ENCODE assay signal across 27 cellular contexts in the genomic region with DNA sequence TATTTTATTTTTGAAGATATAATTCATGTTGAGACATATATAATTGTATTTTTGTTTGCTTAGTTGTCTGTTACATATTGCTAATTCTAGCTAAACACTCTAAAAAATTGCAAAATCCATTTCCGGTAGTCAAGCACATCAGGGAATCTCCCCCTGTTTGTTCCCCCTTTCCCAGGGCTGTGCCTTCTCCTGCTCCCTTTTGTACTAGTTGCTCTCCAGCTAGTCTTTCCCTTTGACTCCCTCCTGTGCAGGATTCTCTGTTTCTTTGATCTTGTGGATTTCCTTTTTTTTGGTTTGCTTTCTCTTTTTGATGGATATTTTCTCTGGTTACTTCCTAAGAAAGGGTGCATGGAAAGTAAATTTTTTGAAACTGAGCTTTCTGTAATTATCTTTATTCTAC.
"Had no signal": no experiment of that assay in that cellular context is flagged by ENCODE, and none has a peak within 500 bp of the region (broad histone marks: within the 10 kb centered on the region; RNA-seq: fewer than 3 reads in every experiment).

No MANE protein-coding gene starts in this region.

- H3K27me3 ChIP-seq: neutrophil, pancreas, right lobe of liver, sigmoid colon, stomach, thyroid gland, tibial nerve, upper lobe of left lung, uterus had no signal

- H3K36me3 ChIP-seq: neutrophil, pancreas, prostate gland, right lobe of liver, sigmoid colon, stomach, thoracic aorta, thyroid gland, tibial nerve, upper lobe of left lung, uterus had no signal

- H3K4me3 ChIP-seq: pancreas, prostate gland, right lobe of liver, sigmoid colon, stomach, thoracic aorta, thyroid gland, tibial nerve, upper lobe of left lung, uterus had no signal

- DNase-seq: naive thymus-derived CD8-positive, alpha-beta T cell; nephron progenitor cell; nucleus accumbens; right cardiac atrium; right lobe of liver; sigmoid colon; small intestine; stimulated activated CD4-positive, alpha-beta T cell treated with anti-CD3 and anti-CD28 coated beads, Interleukin-15, amount 100 ng/mL, for 24 hours; stimulated activated CD4-positive, alpha-beta T cell treated with anti-CD3 and anti-CD28 coated beads, Interleukin-2, amount 100 ng/mL, for 24 hours; stimulated activated CD4-positive, alpha-beta T cell treated with anti-CD3 and anti-CD28 coated beads, Interleukin-2, amount 100 ng/mL, for 48 hours; stimulated activated CD4-positive, alpha-beta T cell treated with anti-CD3 and anti-CD28 coated beads, Interleukin-4, amount 100 ng/mL, for 24 hours; stimulated activated naive B cell treated with anti-CD40 and anti-IgM and Interleukin-4, amounts not matched to agents 10 μg/mL and 1 μg/mL and 100 μg/mL, for 72 hours; stimulated activated naive CD4-positive, alpha-beta T cell treated with Interleukin-2 at 50 U/mL for 16 hours; stomach; thyroid gland; trophoblast cell; uterus had no signal

- H3K4me3 Mint-ChIP-seq: naive thymus-derived CD8-positive, alpha-beta T cell; natural killer cell treated with Interleukin-12 subunit alpha and Interleukin-12 subunit beta and Interleukin-15 and Interleukin-18, amount 100 ng/mL, for 72 hours; nephron progenitor cell; neural crest cell; stimulated activated effector memory CD8-positive, alpha-beta T cell treated with anti-CD3 and anti-CD28 coated beads, Interleukin-12 subunit alpha, Interleukin-12 subunit beta, amount 100 ng/mL, for 72 hours; stimulated activated naive B cell treated with anti-CD40 and anti-IgM and Interleukin-4, amounts not matched to agents 10 μg/mL and 1 μg/mL and 100 μg/mL, for 72 hours; stimulated activated naive CD8-positive, alpha-beta T cell treated with anti-CD3 and anti-CD28 coated beads, Interleukin-15, Interleukin-2, amounts not matched to agents 100 ng/mL and 50 ng/mL, for 24 hours had no signal

- H3K27ac ChIP-seq: neutrophil, pancreas, prostate gland, right lobe of liver, sigmoid colon, stomach, thoracic aorta, thyroid gland, tibial nerve, upper lobe of left lung, uterus had no signal

- H3K27ac Mint-ChIP-seq: naive thymus-derived CD8-positive, alpha-beta T cell; natural killer cell treated with Interleukin-12 subunit alpha and Interleukin-12 subunit beta and Interleukin-15 and Interleukin-18, amount 100 ng/mL, for 72 hours; nephron progenitor cell; stimulated activated effector memory CD8-positive, alpha-beta T cell treated with anti-CD3 and anti-CD28 coated beads, Interleukin-12 subunit alpha, Interleukin-12 subunit beta, amount 100 ng/mL, for 72 hours; stimulated activated naive B cell treated with anti-CD40 and anti-IgM and Interleukin-4, amounts not matched to agents 10 μg/mL and 1 μg/mL and 100 μg/mL, for 72 hours; stimulated activated naive CD8-positive, alpha-beta T cell treated with anti-CD3 and anti-CD28 coated beads, Interleukin-15, Interleukin-2, amounts not matched to agents 100 ng/mL and 50 ng/mL, for 24 hours had no signal

- ATAC-seq: naive thymus-derived CD8-positive, alpha-beta T cell; pancreas; right cardiac atrium; stimulated activated naive B cell treated with anti-CD40 and anti-IgM and Interleukin-4, amounts not matched to agents 10 μg/mL and 1 μg/mL and 100 μg/mL, for 72 hours had no signal

- H3K36me3 Mint-ChIP-seq: stimulated activated effector memory CD8-positive, alpha-beta T cell treated with anti-CD3 and anti-CD28 coated beads, Interleukin-12 subunit alpha, Interleukin-12 subunit beta, amount 100 ng/mL, for 72 hours had no signal

- H3K9me3 ChIP-seq: neutrophil, pancreas, prostate gland, right lobe of liver, sigmoid colon, thyroid gland, uterus had no signal

- H3K4me1 Mint-ChIP-seq: naive thymus-derived CD8-positive, alpha-beta T cell; nephron progenitor cell; stimulated activated effector memory CD8-positive, alpha-beta T cell treated with anti-CD3 and anti-CD28 coated beads, Interleukin-12 subunit alpha, Interleukin-12 subunit beta, amount 100 ng/mL, for 72 hours; stimulated activated naive B cell treated with anti-CD40 and anti-IgM and Interleukin-4, amounts not matched to agents 10 μg/mL and 1 μg/mL and 100 μg/mL, for 72 hours had no signal

- H3K4me1 ChIP-seq: pancreas, prostate gland, right lobe of liver, sigmoid colon, stomach, tibial nerve, upper lobe of left lung, uterus had no signal
